ENCODE assay signal across 19 cellular contexts in genomic region chr3:42884324-42884723, GRCh38. TPM values are rescaled to one million over a fixed set of nuclear protein-coding genes. Genes with fewer than 3 reads are reported as not detected.
DNase-seq lines count a peak whose midpoint lies in the region; ATAC-seq, FAIRE-seq and TF ChIP-seq lines count a peak whose summit lies in the region.
"Had no signal": no experiment of that assay in that cellular context is flagged by ENCODE, and none has a peak within 500 bp of the region (broad histone marks: within the 10 kb centered on the region; RNA-seq: fewer than 3 reads in every experiment).

No MANE protein-coding gene starts in this region.

- H3K9me3 ChIP-seq in Karpas-422 (ENCODE audit: low read length) = no peaks in the 10 kb centered on the region
- H3K9me3 ChIP-seq in K562 (replicated peaks; ENCODE audit: control insufficient read depth, insufficient read depth, low read depth, low read length) = no peaks in the 10 kb centered on the region

- H3K4me1 ChIP-seq in Karpas-422 (ENCODE audit: low read length) (peaks cover 13% of the 10 kb centered on the region), K562 (replicated peaks in 1 of 2; ENCODE audit: control insufficient read depth in 2 of 2, insufficient read depth in 2 of 2, low read length in 2 of 2) (peaks cover 0 to 12% of the 10 kb centered on the region in 2 experiments; a peak in 3 of 5 replicates)

- POLR2A ChIA-PET in K562 (lab: Yijun Ruan, JAX) = no interaction called here

- in situ Hi-C loops in K562 (cut with MboI) = no loop called here

- H3K4me2 ChIP-seq in Karpas-422 (ENCODE audit: low read depth, low read length, poor library complexity, severe bottlenecking) (no peak overlapping the region), K562 (ENCODE audit: insufficient read depth, low read length) (no peak overlapping the region)

- TF ChIP-seq CTCF in K562 (IDR thresholded peaks at IDR 0.05 in 2 of 3, conservative IDR thresholded peaks at IDR 0.05 in 1 of 3; ENCODE audit: insufficient read depth in 2 of 3, low read depth in 1 of 3, low read length in 3 of 3) (no peak), D721Med (IDR thresholded peaks at IDR 0.05; ENCODE audit: insufficient read depth, missing control alignments) (no peak)

- H3K4me3 Mint-ChIP-seq in activated CD8-positive, alpha-beta memory T cell treated with anti-CD3 and anti-CD28 coated beads, Interleukin-2, amount 10 ng/mL, durations not matched to agents 7 days and 5 days = no peak overlapping the region
- H3K4me3 Mint-ChIP-seq: CD14-positive monocyte; CD8-positive, alpha-beta T cell; H9 had no signal

- no peaks in the 10 kb centered on the region for H3K36me3 Mint-ChIP-seq in activated CD8-positive, alpha-beta memory T cell treated with anti-CD3 and anti-CD28 coated beads, Interleukin-2, amount 10 ng/mL, durations not matched to agents 7 days and 5 days
- H3K36me3 Mint-ChIP-seq: CD8-positive, alpha-beta T cell had no signal

- TF ChIP-seq RAD21 in K562 (CRISPR knock-in tag; conservative IDR thresholded peaks at IDR 0.05 in 1 of 2, IDR thresholded peaks at IDR 0.05 in 1 of 2) = no peak

- H3K36me3 ChIP-seq in Karpas-422 (ENCODE audit: insufficient read depth, low read length) (no peaks in the 10 kb centered on the region), K562 (ENCODE audit: control insufficient read depth, insufficient read depth, low read length) (no peaks in the 10 kb centered on the region)

- no peak for TF ChIP-seq POLR2A in K562 (conservative IDR thresholded peaks at IDR 0.05)

- H3K4me3 ChIP-seq in Karpas-422 (ENCODE audit: low read length) (no peak overlapping the region), K562 (no peak overlapping the region)
- H3K4me3 ChIP-seq: GM23248 had no signal

- H3K27me3 Mint-ChIP-seq in activated CD8-positive, alpha-beta memory T cell treated with anti-CD3 and anti-CD28 coated beads, Interleukin-2, amount 10 ng/mL, durations not matched to agents 7 days and 5 days = peaks cover 30% of the 10 kb centered on the region

- H3K9me1 ChIP-seq in K562 (ENCODE audit: control insufficient read depth, insufficient read depth, low read length) = no peaks in the 10 kb centered on the region

- H3K4me1 Mint-ChIP-seq in activated CD8-positive, alpha-beta memory T cell treated with anti-CD3 and anti-CD28 coated beads, Interleukin-2, amount 10 ng/mL, durations not matched to agents 7 days and 5 days = peaks cover 7% of the 10 kb centered on the region

- no peaks in the 10 kb centered on the region for H3K9me2 ChIP-seq in Karpas-422 (replicated peaks; ENCODE audit: insufficient read depth, low read length)

- H2AFZ ChIP-seq in Karpas-422 (ENCODE audit: low read length) (no peak overlapping the region), K562 (ENCODE audit: low read depth, low read length) (no peak overlapping the region)
- H2AFZ ChIP-seq: GM23248 had no signal

- no peaks in the 10 kb centered on the region for H4K20me1 ChIP-seq in Karpas-422 (ENCODE audit: insufficient read depth, low read depth, low read length)
- no peaks in the 10 kb centered on the region for H4K20me1 ChIP-seq in K562 (replicated peaks; ENCODE audit: control insufficient read depth, insufficient read depth, low read length)

- FAIRE-seq in K562 (lab: Jason Lieb, UNC) (no peak), D721Med (lab: Jason Lieb, UNC) (no peak)
- FAIRE-seq: GM18507 had no signal

- CTCF ChIA-PET in activated CD8-positive, alpha-beta memory T cell treated with anti-CD3 and anti-CD28 coated beads, Interleukin-2, amount 10 ng/mL, durations not matched to agents 7 days and 5 days (lab: Charles Lee) = no interaction called here
- CTCF ChIA-PET in K562 (lab: Yijun Ruan, JAX; ENCODE audit: low intra/inter-chr PET ratio) = no interaction called here

- no peaks in the 10 kb centered on the region for H3K79me2 ChIP-seq in Karpas-422 (ENCODE audit: low read length)
- H3K79me2 ChIP-seq in K562 (ENCODE audit: control insufficient read depth, insufficient read depth, low read length) = no peaks in the 10 kb centered on the region

- intact Hi-C loops in K562 (cut with micrococcal nuclease) = loop anchor here (10.0 kb wide), 1 partner anchor 310 kb away; no protein-coding TSS in a partner anchor

- BruUV-seq in K562 (replicated peaks; lab: Mats Ljungman, UMichigan) = no TSS peak

- no peak overlapping the region for H3K9ac ChIP-seq in Karpas-422 (ENCODE audit: low read length)
- H3K9ac ChIP-seq in K562 (ENCODE audit: insufficient read depth in 1 of 2, low read depth in 2 of 2, low read length in 2 of 2) = no peak overlapping the region
- H3K9ac ChIP-seq: GM23248 had no signal

- no peaks in the 10 kb centered on the region for H3K9me3 Mint-ChIP-seq in activated CD8-positive, alpha-beta memory T cell treated with anti-CD3 and anti-CD28 coated beads, Interleukin-2, amount 10 ng/mL, durations not matched to agents 7 days and 5 days (ENCODE audit: low read depth)
- H3K9me3 Mint-ChIP-seq: CD14-positive monocyte; CD8-positive, alpha-beta T cell; H9 had no signal

- TF ChIP-seq EP300 in K562 (IDR thresholded peaks at IDR 0.05; ENCODE audit: low read length) = no peak

- peak; percentile 7 for DNase-seq in activated CD8-positive, alpha-beta memory T cell treated with anti-CD3 and anti-CD28 coated beads, Interleukin-2, amount 10 ng/mL, durations not matched to agents 7 days and 5 days
- DNase-seq in activated CD8-positive, alpha-beta memory T cell treated with anti-CD3 and anti-CD28 coated beads for 24 hours = no peak
- DNase-seq in Karpas-422 = peak; percentile 39
- DNase-seq in K562 (ENCODE audit: extremely low read depth in 1 of 4, low spot score in 3 of 4) = no peak
- peak; percentile 31 for DNase-seq in kidney tubule cell (ENCODE audit: low spot score)
- DNase-seq in NCI-H2196 treated with DMSO at 0.1 percent for 48 hours (lab: John Stamatoyannopoulos, UW; ENCODE audit: unreplicated experiment) = no peak
- no peak for DNase-seq in mucosa of gallbladder (ENCODE audit: low spot score)
- DNase-seq in D721Med (ENCODE audit: insufficient read length, low spot score) = no peak
- DNase-seq: CD8-positive, alpha-beta T cell; COR-L47; DMS53; GM23248; H9 had no signal

- 11% methylated on average over 2 of the region's 2 CpGs for WGBS in K562 (ENCODE audit: insufficient coverage, low coverage, missing lambda C conversion rate)

- ATAC-seq in activated CD8-positive, alpha-beta memory T cell treated with anti-CD3 and anti-CD28 coated beads, Interleukin-2, amount 10 ng/mL, durations not matched to agents 7 days and 5 days = no peak
- no peak for ATAC-seq in K562
- ATAC-seq: CD8-positive, alpha-beta T cell had no signal

- no peak overlapping the region for H3K27ac ChIP-seq in Karpas-422 (ENCODE audit: low read length)
- no peak overlapping the region for H3K27ac ChIP-seq in K562 (ENCODE audit: extremely low read depth, low read depth, low read length)
- H3K27ac ChIP-seq: 22Rv1, GM23248 had no signal

- no peak overlapping the region for H3K27ac Mint-ChIP-seq in activated CD8-positive, alpha-beta memory T cell treated with anti-CD3 and anti-CD28 coated beads, Interleukin-2, amount 10 ng/mL, durations not matched to agents 7 days and 5 days
- H3K27ac Mint-ChIP-seq: CD14-positive monocyte; CD8-positive, alpha-beta T cell; H9 had no signal

- H3K27me3 ChIP-seq in Karpas-422 (ENCODE audit: low read length) (no peaks in the 10 kb centered on the region), K562 (ENCODE audit: control insufficient read depth in 2 of 2, insufficient read depth in 2 of 2, low read length in 2 of 2) (peaks cover 3 to 6% of the 10 kb centered on the region in 2 experiments; a peak in 2 of 5 replicates)

RNA-seq across cellular contexts. Expression of gene CYP8B1, which starts 8.6 kb away (rescaled TPM):
- total RNA-seq in activated CD8-positive, alpha-beta memory T cell treated with anti-CD3 and anti-CD28 coated beads, Interleukin-2, amount 10 ng/mL, durations not matched to agents 7 days and 5 days = not detected
- total RNA-seq in Karpas-422 (2014; rRNA removed; shearing (Covaris generic); ENCODE audit: low replicate concordance) = not detected in 2 replicates
- not detected in 2 replicates for total RNA-seq in K562 (2011; cell fraction: chromatin; rRNA removed; ENCODE audit: low replicate concordance)
- total RNA-seq in K562 (2011; cell fraction: nucleolus; rRNA removed) = not detected in 2 replicates
- not detected in 2 replicates for total RNA-seq in K562 (2011; cell fraction: nucleoplasm; rRNA removed)
- total RNA-seq in K562 (2014; rRNA removed) (not detected in 2 replicates), K562 (2014; rRNA removed; fragmentation: Illumina TruSeq; extraction: Trizol) (not detected in 2 replicates), K562 (2015; rRNA removed; fragmentation: Illumina TruSeq; extraction: Trizol) (not detected in 2 replicates), K562 (2021) (0.04 and 0.13 TPM in 2 replicates), mucosa of gallbladder (2.8 TPM)
- polyA plus RNA-seq in K562 (2011; rRNA removed) (not detected in 2 replicates), K562 (2014; fragmentation: Illumina TruSeq; extraction: Trizol) (not detected in 2 replicates), K562 (2014; fragmentation: Nextera tagmentation; extraction: Ambion mirVana) (not detected), K562 (2014; rRNA removed) (not detected in 2 replicates)
- not detected in 2 replicates for polyA plus RNA-seq in K562 (2011; cell fraction: cytosol; rRNA removed)
- polyA plus RNA-seq in K562 (2011; cell fraction: nucleus; rRNA removed) = not detected in 2 replicates
- not detected in 2 replicates for polyA plus RNA-seq in K562 (2012)
- not detected in 2 replicates for polyA minus RNA-seq in K562 (2011; rRNA and poly(A)+ RNA removed)
- not detected in 2 replicates for polyA minus RNA-seq in K562 (2011; cell fraction: cytosol; rRNA and poly(A)+ RNA removed)
- polyA minus RNA-seq in K562 (2011; cell fraction: nucleus; rRNA and poly(A)+ RNA removed) = not detected in 2 replicates
- total RNA-seq: A673; CD8-positive, alpha-beta T cell; GM23248; H9; HT1080 had no signal
- polyA plus RNA-seq: BJ, CD14-positive monocyte, GM23248 had no signal

RNA-seq across cellular contexts. Expression of gene ZNF662, which starts 21.6 kb away (rescaled TPM):
- total RNA-seq in activated CD8-positive, alpha-beta memory T cell treated with anti-CD3 and anti-CD28 coated beads, Interleukin-2, amount 10 ng/mL, durations not matched to agents 7 days and 5 days = under 1 TPM in 1 of 2 experiments, not detected in 1; 0.47 TPM
- total RNA-seq in Karpas-422 (2014; rRNA removed; shearing (Covaris generic); ENCODE audit: low replicate concordance) = not detected in 2 replicates
- 0.32 and 0.67 TPM in 2 replicates for total RNA-seq in K562 (2011; cell fraction: chromatin; rRNA removed; ENCODE audit: low replicate concordance)
- 0.17 and 0.39 TPM in 2 replicates for total RNA-seq in K562 (2011; cell fraction: nucleolus; rRNA removed)
- total RNA-seq in K562 (2011; cell fraction: nucleoplasm; rRNA removed) = 0.29 and 0.31 TPM in 2 replicates
- total RNA-seq in K562 (2014; rRNA removed) (0.20 and 0.27 TPM in 2 replicates), K562 (2014; rRNA removed; fragmentation: Illumina TruSeq; extraction: Trizol) (0.18 and 0.32 TPM in 2 replicates), K562 (2015; rRNA removed; fragmentation: Illumina TruSeq; extraction: Trizol) (0.33 and 0.49 TPM in 2 replicates), K562 (2021) (0.55 and 0.63 TPM in 2 replicates), mucosa of gallbladder (8.6 TPM)
- polyA plus RNA-seq in K562 (2011; rRNA removed) (0.13 and 0.30 TPM in 2 replicates), K562 (2014; fragmentation: Illumina TruSeq; extraction: Trizol) (0.21 and 0.37 TPM in 2 replicates), K562 (2014; fragmentation: Nextera tagmentation; extraction: Ambion mirVana) (under 1 TPM; 0.07 to 0.22 TPM), K562 (2014; rRNA removed) (0.03 and 0.28 TPM in 2 replicates)
- polyA plus RNA-seq in K562 (2011; cell fraction: cytosol; rRNA removed) = 0.10 and 0.15 TPM in 2 replicates
- polyA plus RNA-seq in K562 (2011; cell fraction: nucleus; rRNA removed) = 0.55 and 0.61 TPM in 2 replicates
- 0.64 and 1.8 TPM in 2 replicates for polyA plus RNA-seq in K562 (2012)
- polyA minus RNA-seq in K562 (2011; rRNA and poly(A)+ RNA removed) = 0.14 and 0.39 TPM in 2 replicates
- not detected in 2 replicates for polyA minus RNA-seq in K562 (2011; cell fraction: cytosol; rRNA and poly(A)+ RNA removed)
- 0.13 and 0.44 TPM in 2 replicates for polyA minus RNA-seq in K562 (2011; cell fraction: nucleus; rRNA and poly(A)+ RNA removed)
- total RNA-seq: A673, H9, HT1080 had no signal
- polyA plus RNA-seq: CD14-positive monocyte had no signal

Comparison
In these comparisons a context has a peak if more than half of its experiments do, and no peak if none do; other contexts are left out.
1. DNase-seq: peak in activated CD8-positive, alpha-beta memory T cell treated with anti-CD3 and anti-CD28 coated beads, Interleukin-2, amount 10 ng/mL, durations not matched to agents 7 days and 5 days (single experiment), Karpas-422 (single experiment) and kidney tubule cell (single experiment); none in activated CD8-positive, alpha-beta memory T cell treated with anti-CD3 and anti-CD28 coated beads for 24 hours (single experiment), K562 (0 of 4), NCI-H2196 treated with DMSO at 0.1 percent for 48 hours (single experiment), mucosa of gallbladder (single experiment) and D721Med (single experiment).